Comparison of ENCODE assay signal across 15 cellular contexts in genomic region chr6:127866766-127867165, GRCh38. TPM values are rescaled to one million over a fixed set of nuclear protein-coding genes. Genes with fewer than 3 reads are reported as not detected.
DNase-seq lines count a peak whose midpoint lies in the region; ATAC-seq and TF ChIP-seq lines count a peak whose summit lies in the region.
"Had no signal": no experiment of that assay in that cellular context is flagged by ENCODE, and none has a peak within 500 bp of the region (broad histone marks: within the 10 kb centered on the region; RNA-seq: fewer than 3 reads in every experiment).

No MANE protein-coding gene starts in this region.

- CTCF ChIA-PET in CD8-positive, alpha-beta memory T cell (lab: Charles Lee): interaction anchor here (2.5 kb wide), 1 partner anchor 11 kb away, joined by 14 read pairs; no protein-coding TSS in a partner anchor
- CTCF ChIA-PET in T-cell (lab: Charles Lee): interaction anchor here (1.0 to 3.7 kb wide), 4 partner anchors 8 to 14 kb away, joined by 3 to 19 read pairs (median 3); no protein-coding TSS in a partner anchor

- H3K4me1 ChIP-seq in CD8-positive, alpha-beta memory T cell (ENCODE audit: insufficient read depth, low read length): peaks cover 52% of the 10 kb centered on the region
- H3K4me1 ChIP-seq: A549, BE2C had no signal

- no peaks in the 10 kb centered on the region for H3K9me3 Mint-ChIP-seq in activated naive CD4-positive, alpha-beta T cell treated with anti-CD3 and anti-CD28 coated beads, Interleukin-2, amount 50 U/mL, for 24 hours
- H3K9me3 Mint-ChIP-seq in CD8-positive, alpha-beta memory T cell: no peaks in the 10 kb centered on the region
- H3K9me3 Mint-ChIP-seq in T-cell (no peaks in the 10 kb centered on the region), nephron progenitor cell (no peaks in the 10 kb centered on the region)

- peak overlapping the region; percentile 71 for H3K27ac Mint-ChIP-seq in activated naive CD4-positive, alpha-beta T cell treated with anti-CD3 and anti-CD28 coated beads, Interleukin-2, amount 50 U/mL, for 24 hours
- peak overlapping the region in 5 of 8 donors; percentile 11 to 70 (median 51) for H3K27ac Mint-ChIP-seq in CD8-positive, alpha-beta memory T cell
- H3K27ac Mint-ChIP-seq in T-cell (peak overlapping the region; percentile 58 to 70), nephron progenitor cell (no peak overlapping the region)

- H3K4me3 ChIP-seq in CD8-positive, alpha-beta memory T cell (ENCODE audit: low read length): no peak overlapping the region
- H3K4me3 ChIP-seq: A549 had no signal

- ATAC-seq in T-cell (replicated peaks in 1 of 4): no peak
- ATAC-seq: A549 had no signal

- H3K4me3 Mint-ChIP-seq in activated naive CD4-positive, alpha-beta T cell treated with anti-CD3 and anti-CD28 coated beads, Interleukin-2, amount 50 U/mL, for 24 hours: peak overlapping the region; percentile 31
- H3K4me3 Mint-ChIP-seq in CD8-positive, alpha-beta memory T cell: no peak overlapping the region
- H3K4me3 Mint-ChIP-seq in T-cell: no peak overlapping the region
- no peak overlapping the region for H3K4me3 Mint-ChIP-seq in nephron progenitor cell

- H3K4me1 Mint-ChIP-seq in activated naive CD4-positive, alpha-beta T cell treated with anti-CD3 and anti-CD28 coated beads, Interleukin-2, amount 50 U/mL, for 24 hours: peaks cover 83% of the 10 kb centered on the region
- H3K4me1 Mint-ChIP-seq in CD8-positive, alpha-beta memory T cell: peaks cover 80 to 94% (median 93%) of the 10 kb centered on the region in 3 donors
- H3K4me1 Mint-ChIP-seq in T-cell (peaks cover 79 to 85% (median 85%) of the 10 kb centered on the region in 3 donors), nephron progenitor cell (no peaks in the 10 kb centered on the region)

- H3K36me3 ChIP-seq in CD8-positive, alpha-beta memory T cell (ENCODE audit: insufficient read depth, low read length): no peaks in the 10 kb centered on the region
- H3K36me3 ChIP-seq: BE2C had no signal

- H3K27me3 Mint-ChIP-seq in activated naive CD4-positive, alpha-beta T cell treated with anti-CD3 and anti-CD28 coated beads, Interleukin-2, amount 50 U/mL, for 24 hours: no peaks in the 10 kb centered on the region
- no peaks in the 10 kb centered on the region for H3K27me3 Mint-ChIP-seq in CD8-positive, alpha-beta memory T cell
- H3K27me3 Mint-ChIP-seq in T-cell (no peaks in the 10 kb centered on the region), nephron progenitor cell (ENCODE audit: low read depth, poor library complexity) (peaks cover 4% of the 10 kb centered on the region)

- peaks cover 6% of the 10 kb centered on the region for H3K36me3 Mint-ChIP-seq in activated naive CD4-positive, alpha-beta T cell treated with anti-CD3 and anti-CD28 coated beads, Interleukin-2, amount 50 U/mL, for 24 hours
- peaks cover 14 to 62% (median 30%) of the 10 kb centered on the region in 3 donors for H3K36me3 Mint-ChIP-seq in CD8-positive, alpha-beta memory T cell
- H3K36me3 Mint-ChIP-seq in T-cell (peaks cover 45% of the 10 kb centered on the region), nephron progenitor cell (ENCODE audit: low read depth) (no peaks in the 10 kb centered on the region)

- H3K27ac ChIP-seq in CD8-positive, alpha-beta memory T cell (ENCODE audit: low read depth, low read length): no peak overlapping the region
- H3K27ac ChIP-seq: A549, C4-2B, HL-60 had no signal

- POLR2A ChIA-PET in CD8-positive, alpha-beta memory T cell (lab: Charles Lee): no interaction called here
- POLR2A ChIA-PET in T-cell (lab: Charles Lee): interaction anchor here in 1 of 2 donors (0.5 to 0.6 kb wide), 2 partner anchors 111 to 513 kb away, joined by 4 to 6 read pairs; no protein-coding TSS in a partner anchor

- no peaks in the 10 kb centered on the region for H3K9me3 ChIP-seq in CD8-positive, alpha-beta memory T cell (ENCODE audit: low read length)
- H3K9me3 ChIP-seq: A549, BE2C had no signal

- no peak for TF ChIP-seq CTCF in nephron progenitor cell (IDR thresholded peaks at IDR 0.05)

- no peak for DNase-seq in activated naive CD4-positive, alpha-beta T cell (lab: John Stamatoyannopoulos, UW)
- DNase-seq in CD8-positive, alpha-beta memory T cell: no peak
- no peak for DNase-seq in T-cell
- no peak for DNase-seq in nephron progenitor cell
- no peak for DNase-seq in kidney tubule cell (ENCODE audit: low spot score)
- DNase-seq: BE2C, DMS 273 treated with DMSO at 0.1 percent for 48 hours, HCEC 1CT had no signal

- no peaks in the 10 kb centered on the region for H3K27me3 ChIP-seq in CD8-positive, alpha-beta memory T cell (ENCODE audit: insufficient read depth, low read length, poor library complexity, severe bottlenecking)
- H3K27me3 ChIP-seq: BE2C had no signal

RNA-seq across cellular contexts. Expression of gene THEMIS, which starts 34.1 kb away (rescaled TPM):
- total RNA-seq in CD8-positive, alpha-beta memory T cell: 10 to 100 TPM; 39.9 to 40.6 TPM
- 107 TPM for polyA plus RNA-seq in CD8-positive, alpha-beta memory T cell
- 10 to 100 TPM; 55.5 to 93.3 (median 69.4) TPM for total RNA-seq in T-cell
- total RNA-seq: Daoy, H4 had no signal
- polyA plus RNA-seq: A549, AG04450 had no signal
